In the genomic region with DNA sequence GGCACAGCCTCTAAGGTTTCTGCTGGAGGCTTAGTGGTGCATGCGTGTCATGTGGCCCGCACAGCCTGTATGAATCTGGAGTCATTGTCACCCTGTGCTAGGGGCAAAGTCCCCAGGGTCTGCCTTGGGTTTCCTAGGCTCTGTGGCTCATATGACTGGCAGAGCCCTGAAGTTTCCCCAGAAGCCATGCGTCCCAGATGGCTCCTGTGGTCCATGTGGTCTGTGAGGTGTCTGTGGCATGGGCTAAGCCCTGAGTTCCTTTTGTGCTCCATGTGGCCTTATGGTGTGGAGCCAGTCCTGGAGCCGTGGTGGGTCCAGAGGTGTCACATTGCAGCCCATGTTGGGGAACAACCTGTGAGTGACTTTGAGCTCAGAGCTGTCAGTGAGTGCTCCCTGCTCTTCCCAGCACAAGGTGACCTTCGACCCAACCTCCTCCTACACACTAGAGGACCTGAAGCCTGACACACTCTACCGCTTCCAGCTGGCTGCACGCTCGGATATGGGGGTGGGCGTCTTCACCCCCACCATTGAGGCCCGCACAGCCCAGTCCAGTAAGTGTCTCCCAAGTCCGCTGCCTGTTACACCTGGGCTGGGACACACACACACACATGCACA, we compare ENCODE assay signal across 33 cellular contexts.
"Had no signal": no experiment of that assay in that cellular context is flagged by ENCODE, and none has a peak within 500 bp of the region (broad histone marks: within the 10 kb centered on the region; RNA-seq: fewer than 3 reads in every experiment).

No MANE protein-coding gene starts in this region.

- H3K9me3 ChIP-seq: adrenal gland, body of pancreas, breast epithelium, Peyer's patch had no signal

- H3K36me3 ChIP-seq: breast epithelium had no signal

- ATAC-seq: activated CD4-positive, alpha-beta T cell treated with anti-CD3 and anti-CD28 coated beads for 36 hours; activated CD4-positive, CD25-positive, alpha-beta regulatory T cell treated with anti-CD3 and anti-CD28 coated beads, Interleukin-2, amount 50 U/mL, for 24 hours; activated CD8-positive, alpha-beta T cell treated with anti-CD3 and anti-CD28 coated beads, Interleukin-2, amount 10 ng/mL, durations not matched to agents 7 days and 5 days; body of pancreas; PC-3; WTC11 had no signal

- H3K27me3 Mint-ChIP-seq: activated CD4-positive, alpha-beta T cell treated with anti-CD3 and anti-CD28 coated beads for 36 hours; activated CD4-positive, alpha-beta T cell treated with anti-CD3 and anti-CD28 coated beads, Interleukin-2, amount 10 ng/mL, durations not matched to agents 7 days and 5 days; activated naive CD4-positive, alpha-beta T cell treated with anti-CD3 and anti-CD28 coated beads, Interleukin-2, amount 50 U/mL, for 24 hours; activated T-cell treated with anti-CD3 and anti-CD28 coated beads, Interleukin-2, amount 50 U/mL, for 24 hours had no signal

- H3K4me1 Mint-ChIP-seq: activated CD4-positive, alpha-beta T cell treated with anti-CD3 and anti-CD28 coated beads for 36 hours; activated CD4-positive, alpha-beta T cell treated with anti-CD3 and anti-CD28 coated beads, Interleukin-2, amount 10 ng/mL, durations not matched to agents 7 days and 5 days; activated naive CD4-positive, alpha-beta T cell treated with anti-CD3 and anti-CD28 coated beads, Interleukin-2, amount 50 U/mL, for 24 hours; WTC11 had no signal

- H3K4me3 ChIP-seq: adrenal gland, body of pancreas, breast epithelium, Peyer's patch, SK-N-MC had no signal

- H3K4me3 Mint-ChIP-seq: activated CD4-positive, alpha-beta T cell treated with anti-CD3 and anti-CD28 coated beads for 36 hours; activated CD4-positive, alpha-beta T cell treated with anti-CD3 and anti-CD28 coated beads, Interleukin-2, amount 10 ng/mL, durations not matched to agents 7 days and 5 days; activated CD8-positive, alpha-beta T cell treated with anti-CD3 and anti-CD28 coated beads, Interleukin-2, amount 10 ng/mL, durations not matched to agents 7 days and 5 days; activated naive CD4-positive, alpha-beta T cell treated with anti-CD3 and anti-CD28 coated beads, Interleukin-2, amount 50 U/mL, for 24 hours; activated T-cell treated with anti-CD3 and anti-CD28 coated beads, Interleukin-2, amount 50 U/mL, for 24 hours; T-helper 1 cell treated with Interleukin-12 subunit alpha and Interleukin-12 subunit beta and Interleukin-4 antibody, amounts not matched to agents 30 μg/mL and 1 μg/mL, for 36 hours; T-helper 2 cell treated with Interferon-gamma antibody and Interleukin-4, amounts not matched to agents 5 μg/mL and 100 μg/mL, for 36 hours; WTC11 had no signal

- FAIRE-seq: astrocyte had no signal

- H3K27ac Mint-ChIP-seq: activated CD4-positive, alpha-beta T cell treated with anti-CD3 and anti-CD28 coated beads for 36 hours; activated CD4-positive, alpha-beta T cell treated with anti-CD3 and anti-CD28 coated beads, Interleukin-2, amount 10 ng/mL, durations not matched to agents 7 days and 5 days; activated CD8-positive, alpha-beta T cell treated with anti-CD3 and anti-CD28 coated beads, Interleukin-2, amount 10 ng/mL, durations not matched to agents 7 days and 5 days; activated naive CD4-positive, alpha-beta T cell treated with anti-CD3 and anti-CD28 coated beads, Interleukin-2, amount 50 U/mL, for 24 hours; activated T-cell treated with anti-CD3 and anti-CD28 coated beads, Interleukin-2, amount 50 U/mL, for 24 hours; activated T-helper 2 cell treated with anti-CD3 and anti-CD28 coated beads, Interferon-gamma antibody, Interleukin-2, Interleukin-4, amounts not matched to agents 10 μg/mL and 5 μg/mL and 100 μg/mL, durations not matched to agents 14 hours and 24 hours and 36 hours; T-helper 1 cell treated with Interleukin-12 subunit alpha and Interleukin-12 subunit beta and Interleukin-4 antibody, amounts not matched to agents 30 μg/mL and 1 μg/mL, for 36 hours; T-helper 2 cell treated with Interferon-gamma antibody and Interleukin-4, amounts not matched to agents 5 μg/mL and 100 μg/mL, for 36 hours; WTC11 had no signal

- H3K9me3 Mint-ChIP-seq: activated CD4-positive, alpha-beta T cell treated with anti-CD3 and anti-CD28 coated beads, Interleukin-2, amount 10 ng/mL, durations not matched to agents 7 days and 5 days; activated naive CD4-positive, alpha-beta T cell treated with anti-CD3 and anti-CD28 coated beads, Interleukin-2, amount 50 U/mL, for 24 hours; activated T-cell treated with anti-CD3 and anti-CD28 coated beads, Interleukin-2, amount 50 U/mL, for 24 hours; activated T-helper 2 cell treated with anti-CD3 and anti-CD28 coated beads, Interferon-gamma antibody, Interleukin-2, Interleukin-4, amounts not matched to agents 10 μg/mL and 5 μg/mL and 100 μg/mL, durations not matched to agents 14 hours and 24 hours and 36 hours; T-helper 1 cell treated with Interleukin-12 subunit alpha and Interleukin-12 subunit beta and Interleukin-4 antibody, amounts not matched to agents 30 μg/mL and 1 μg/mL, for 36 hours; T-helper 2 cell treated with Interferon-gamma antibody and Interleukin-4, amounts not matched to agents 5 μg/mL and 100 μg/mL, for 36 hours; WTC11 had no signal

- H3K27me3 ChIP-seq: adrenal gland, body of pancreas, breast epithelium, Peyer's patch had no signal

- DNase-seq: activated CD4-positive, alpha-beta T cell treated with anti-CD3 and anti-CD28 coated beads for 36 hours; activated CD4-positive, alpha-beta T cell treated with anti-CD3 and anti-CD28 coated beads, Interleukin-2, amount 10 ng/mL, durations not matched to agents 7 days and 5 days; activated CD4-positive, alpha-beta T cell treated with anti-CD3 and anti-CD28 coated beads, Interleukin-2, amount 50 U/mL, for 48 hours; activated CD8-positive, alpha-beta T cell treated with anti-CD3 and anti-CD28 coated beads, Interleukin-2, amount 10 ng/mL, durations not matched to agents 7 days and 5 days; activated gamma-delta T cell; activated naive CD4-positive, alpha-beta T cell treated with Interleukin-2 at 50 U/mL for 16 hours; activated T-cell treated with anti-CD3 and anti-CD28 coated beads, Interleukin-2, amount 50 U/mL, for 24 hours; adrenal gland; body of pancreas; caudate nucleus; cerebellar nuclear complex; NCI-H1092 treated with DMSO at 0.1 percent for 48 hours; NCI-H1417; NCI-H1694; NCI-H1930; NCI-H2081 treated with DMSO at 0.1 percent for 48 hours; NCI-H345; NCI-H524 treated with DMSO at 0.1 percent for 48 hours; NCI-H748 treated with DMSO at 0.1 percent for 48 hours; NK-92 treated with Interleukin-12 subunit alpha and Interleukin-12 subunit beta, amount 100 ng/mL, for 24 hours; PC-3; Peyer's patch; Right ventricle myocardium superior; RPMI8226 had no signal

- H3K27ac ChIP-seq: adrenal gland, body of pancreas, breast epithelium, Peyer's patch, SK-N-MC had no signal

- H3K36me3 Mint-ChIP-seq: activated naive CD4-positive, alpha-beta T cell treated with anti-CD3 and anti-CD28 coated beads, Interleukin-2, amount 50 U/mL, for 24 hours had no signal

- H3K4me1 ChIP-seq: adrenal gland, body of pancreas, breast epithelium had no signal
